In the genomic region with DNA sequence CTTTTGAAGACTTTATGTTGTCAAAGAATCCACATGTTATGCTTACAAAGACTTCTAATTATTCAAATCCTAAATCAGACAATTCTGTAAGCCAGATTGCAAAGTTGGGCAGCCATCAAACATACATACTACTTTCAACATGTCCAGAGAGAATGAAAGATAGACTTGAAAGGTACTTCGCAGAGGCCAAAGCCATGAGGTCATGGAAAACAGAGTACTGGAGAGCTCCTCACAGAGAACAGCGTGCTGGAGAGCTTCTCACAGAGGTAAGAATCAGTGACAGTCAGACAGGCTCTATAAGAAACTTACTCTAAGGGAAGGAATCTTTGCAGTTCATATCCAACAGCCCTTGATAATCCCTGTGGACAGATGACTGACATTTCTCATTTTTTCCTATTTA, we compare ENCODE assay signal across 23 cellular contexts.
"Had no signal": no experiment of that assay in that cellular context is flagged by ENCODE, and none has a peak within 500 bp of the region (broad histone marks: within the 10 kb centered on the region; RNA-seq: fewer than 3 reads in every experiment).

No MANE protein-coding gene starts in this region.

- H3K27ac Mint-ChIP-seq: dendritic cell treated with granulocyte-macrophage colony-stimulating factor and Interleukin-4, amounts not matched to agents 40 ng/mL and 50 ng/mL, for 4 days; effector memory CD8-positive, alpha-beta T cell; immature natural killer cell; mesothelial cell of epicardium; natural killer cell; type B pancreatic cell had no signal

- H3K9me3 ChIP-seq: esophagus squamous epithelium, gastroesophageal sphincter, ovary, right atrium auricular region, vagina had no signal

- DNase-seq: effector memory CD8-positive, alpha-beta T cell; esophagus squamous epithelium; foreskin fibroblast; glutamatergic neuron; immature natural killer cell; kidney; left cardiac atrium; mammary epithelial cell; natural killer cell; nucleus accumbens; ovary; small intestine; stimulated activated CD4-positive, alpha-beta T cell treated with anti-CD3 and anti-CD28 coated beads, Interleukin-12 subunit alpha, Interleukin-12 subunit beta, amount 100 ng/mL, for 4 hours; stimulated activated CD4-positive, alpha-beta T cell treated with anti-CD3 and anti-CD28 coated beads, Interleukin-2, amount 100 ng/mL, for 48 hours; stimulated activated naive CD4-positive, alpha-beta T cell treated with Interleukin-2 at 50 U/mL for 16 hours had no signal

- H3K36me3 ChIP-seq: esophagus squamous epithelium, gastroesophageal sphincter, ovary, right atrium auricular region, vagina had no signal

- H3K4me1 ChIP-seq: vagina had no signal

- H3K27me3 ChIP-seq: esophagus squamous epithelium, gastroesophageal sphincter, ovary, right atrium auricular region, vagina had no signal

- H3K4me3 Mint-ChIP-seq: dendritic cell treated with granulocyte-macrophage colony-stimulating factor and Interleukin-4, amounts not matched to agents 40 ng/mL and 50 ng/mL, for 4 days; effector memory CD8-positive, alpha-beta T cell; immature natural killer cell; mesothelial cell of epicardium; natural killer cell; neural crest cell; type B pancreatic cell had no signal

- ATAC-seq: effector memory CD8-positive, alpha-beta T cell; gastroesophageal sphincter; natural killer cell had no signal

- FAIRE-seq: colon, kidney, small intestine had no signal

- H3K36me3 Mint-ChIP-seq: mesothelial cell of epicardium, type B pancreatic cell had no signal

- H3K4me3 ChIP-seq: esophagus squamous epithelium, gastroesophageal sphincter, ovary, right atrium auricular region, vagina had no signal

- H3K27ac ChIP-seq: esophagus squamous epithelium, gastroesophageal sphincter, ovary, right atrium auricular region, vagina had no signal

- H3K27me3 Mint-ChIP-seq: dendritic cell treated with granulocyte-macrophage colony-stimulating factor and Interleukin-4, amounts not matched to agents 40 ng/mL and 50 ng/mL, for 4 days; effector memory CD8-positive, alpha-beta T cell; type B pancreatic cell had no signal
